ENCODE assay signal across 8 cellular contexts in the genomic region with DNA sequence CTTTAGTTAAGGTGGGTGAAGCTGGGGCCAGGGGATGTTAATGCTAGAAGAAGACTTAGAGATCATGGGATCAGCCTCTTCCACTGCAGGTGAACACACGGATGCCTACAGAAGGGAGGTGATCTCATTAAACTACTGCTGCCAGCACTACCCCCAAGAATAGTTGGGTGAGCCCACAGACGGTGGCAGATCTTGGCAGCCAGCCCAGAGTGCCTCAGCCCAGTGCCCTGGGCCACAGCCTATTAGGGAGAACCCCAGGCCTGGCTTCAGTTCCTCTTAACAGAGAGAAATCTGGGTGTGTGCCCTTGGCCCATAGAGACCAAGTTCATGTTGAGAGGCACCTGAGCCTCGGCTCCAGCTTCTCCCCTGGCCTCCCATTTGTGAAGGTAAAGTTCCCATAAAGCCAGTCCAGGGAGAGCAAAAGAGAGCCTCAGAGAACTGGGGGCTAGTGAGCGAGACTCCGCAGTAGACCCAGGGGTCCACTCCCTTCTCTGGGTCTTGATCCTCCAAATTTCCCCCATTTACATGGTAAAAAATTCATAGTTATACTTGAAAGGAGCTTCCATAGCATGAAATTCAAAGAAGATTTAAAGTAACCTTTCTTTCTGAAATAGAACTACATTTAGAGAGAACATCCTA.
DNase-seq lines count a peak whose midpoint lies in the region; ATAC-seq and TF ChIP-seq lines count a peak whose summit lies in the region.

No MANE protein-coding gene starts in this region.

- H3K4me2 ChIP-seq in OCI-LY3 (ENCODE audit: low read length) = peak overlapping the region; percentile 81

- peak overlapping the region; percentile 99 for H3K27ac ChIP-seq in OCI-LY3 (ENCODE audit: low read length)
- H3K27ac ChIP-seq in effector memory CD4-positive, alpha-beta T cell (ENCODE audit: insufficient read depth, low read length, poor library complexity, severe bottlenecking) = no peak overlapping the region

- peak; percentile 57 for ATAC-seq in GM18505 (IDR thresholded peaks at IDR 0.05; ENCODE audit: unreplicated experiment)
- peak; percentile 62 for ATAC-seq in HG02588 (IDR thresholded peaks at IDR 0.05; ENCODE audit: unreplicated experiment)
- peak; percentile 19 for ATAC-seq in stimulated activated naive CD8-positive, alpha-beta T cell treated with anti-CD3 and anti-CD28 coated beads, Interleukin-15, Interleukin-2, amounts not matched to agents 100 U/mL and 50 U/mL, for 24 hours

- no peaks in the 10 kb centered on the region for H3K9me3 ChIP-seq in OCI-LY3 (ENCODE audit: insufficient read depth, low read length)
- no peaks in the 10 kb centered on the region for H3K9me3 ChIP-seq in effector memory CD4-positive, alpha-beta T cell (ENCODE audit: control insufficient read depth, low read length)

- H3K4me1 ChIP-seq in OCI-LY3 (ENCODE audit: low read length) = peaks cover 95% of the 10 kb centered on the region
- peaks cover 42% of the 10 kb centered on the region for H3K4me1 ChIP-seq in effector memory CD4-positive, alpha-beta T cell (ENCODE audit: control insufficient read depth, insufficient read depth, low read length, poor library complexity, severe bottlenecking)

- H3K9ac ChIP-seq in OCI-LY3 (ENCODE audit: low read length) = peak overlapping the region; percentile 97

- H2AFZ ChIP-seq in OCI-LY3 (ENCODE audit: low read depth, low read length) = no peak overlapping the region

- H3K79me2 ChIP-seq in OCI-LY3 (ENCODE audit: low read length) = no peaks in the 10 kb centered on the region

- peak; percentile 15 to 45 (median 28) for DNase-seq in effector memory CD4-positive, alpha-beta T cell
- peak; percentile 81 for DNase-seq in stimulated activated naive CD8-positive, alpha-beta T cell treated with anti-CD3 and anti-CD28 coated beads, Interleukin-15, Interleukin-2, amounts not matched to agents 100 U/mL and 50 U/mL, for 24 hours
- no peak for DNase-seq in AG08396 (ENCODE audit: low spot score)
- DNase-seq in cortex of kidney (lab: John Stamatoyannopoulos, UW) = no peak
- no peak for DNase-seq in islet precursor cell

- peak; percentile 34 for TF ChIP-seq POLR2A in GM18505 (IDR thresholded peaks at IDR 0.05; ENCODE audit: borderline replicate concordance, extremely low read depth, insufficient read depth, insufficient read length)

- peaks cover 6% of the 10 kb centered on the region for H3K36me3 ChIP-seq in OCI-LY3 (replicated peaks; ENCODE audit: low read depth, low read length)
- no peaks in the 10 kb centered on the region for H3K36me3 ChIP-seq in effector memory CD4-positive, alpha-beta T cell (ENCODE audit: control insufficient read depth, insufficient read depth, low read length)

- H3K27me3 ChIP-seq in OCI-LY3 (ENCODE audit: low read depth, low read length) = no peaks in the 10 kb centered on the region
- no peaks in the 10 kb centered on the region for H3K27me3 ChIP-seq in effector memory CD4-positive, alpha-beta T cell (replicated peaks; ENCODE audit: control insufficient read depth, insufficient read depth, low read length, poor library complexity, severe bottlenecking)

- no peaks in the 10 kb centered on the region for H4K20me1 ChIP-seq in OCI-LY3 (ENCODE audit: insufficient read depth, low read length)

- H3K4me3 ChIP-seq in OCI-LY3 (ENCODE audit: low read length) = peak overlapping the region; percentile 57
- no peak overlapping the region for H3K4me3 ChIP-seq in effector memory CD4-positive, alpha-beta T cell (ENCODE audit: insufficient read depth, low read depth, low read length, poor library complexity, severe bottlenecking)

- no peak for TF ChIP-seq CTCF in OCI-LY3 (IDR thresholded peaks at IDR 0.05; ENCODE audit: low read depth, low read length)

Comparison
In these comparisons a context has a peak if more than half of its experiments do, and no peak if none do; other contexts are left out.
1. DNase-seq: peak in effector memory CD4-positive, alpha-beta T cell (3 of 3) and stimulated activated naive CD8-positive, alpha-beta T cell treated with anti-CD3 and anti-CD28 coated beads, Interleukin-15, Interleukin-2, amounts not matched to agents 100 U/mL and 50 U/mL, for 24 hours (single experiment); none in AG08396 (single experiment), cortex of kidney (single experiment) and islet precursor cell (single experiment).
2. Peak in every context shown above with its lines, with median percentiles within 50 percentile points of each other: ATAC-seq.